ENCODE assay signal across 1 cellular context in the genomic region with DNA sequence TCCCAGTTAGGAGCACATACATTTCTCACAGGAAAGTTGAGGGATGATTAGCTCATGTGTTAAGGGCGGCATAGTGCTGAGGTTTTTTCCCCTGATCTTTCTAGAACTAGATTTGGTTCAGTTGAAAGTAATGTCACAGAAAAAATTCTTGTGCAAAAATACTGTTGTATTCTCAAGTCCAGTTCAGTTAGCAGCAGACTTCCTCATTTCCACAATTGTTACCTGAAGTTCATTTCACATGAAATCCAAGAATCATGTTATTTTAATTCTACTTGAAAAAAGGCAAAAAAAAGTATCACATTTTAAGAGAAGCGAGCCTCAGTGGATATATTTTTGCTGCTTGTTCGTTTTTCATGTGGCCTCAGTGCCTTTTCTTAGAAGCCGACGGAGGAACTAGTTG.
TF ChIP-seq lines count a peak whose summit lies in the region.

No MANE protein-coding gene starts in this region.

TF ChIP-seq in GM23338, 12 proteins besides CTCF, POLR2A, EP300 and RAD21 (continued from another document):
- TF ChIP-seq, protein P1, sequence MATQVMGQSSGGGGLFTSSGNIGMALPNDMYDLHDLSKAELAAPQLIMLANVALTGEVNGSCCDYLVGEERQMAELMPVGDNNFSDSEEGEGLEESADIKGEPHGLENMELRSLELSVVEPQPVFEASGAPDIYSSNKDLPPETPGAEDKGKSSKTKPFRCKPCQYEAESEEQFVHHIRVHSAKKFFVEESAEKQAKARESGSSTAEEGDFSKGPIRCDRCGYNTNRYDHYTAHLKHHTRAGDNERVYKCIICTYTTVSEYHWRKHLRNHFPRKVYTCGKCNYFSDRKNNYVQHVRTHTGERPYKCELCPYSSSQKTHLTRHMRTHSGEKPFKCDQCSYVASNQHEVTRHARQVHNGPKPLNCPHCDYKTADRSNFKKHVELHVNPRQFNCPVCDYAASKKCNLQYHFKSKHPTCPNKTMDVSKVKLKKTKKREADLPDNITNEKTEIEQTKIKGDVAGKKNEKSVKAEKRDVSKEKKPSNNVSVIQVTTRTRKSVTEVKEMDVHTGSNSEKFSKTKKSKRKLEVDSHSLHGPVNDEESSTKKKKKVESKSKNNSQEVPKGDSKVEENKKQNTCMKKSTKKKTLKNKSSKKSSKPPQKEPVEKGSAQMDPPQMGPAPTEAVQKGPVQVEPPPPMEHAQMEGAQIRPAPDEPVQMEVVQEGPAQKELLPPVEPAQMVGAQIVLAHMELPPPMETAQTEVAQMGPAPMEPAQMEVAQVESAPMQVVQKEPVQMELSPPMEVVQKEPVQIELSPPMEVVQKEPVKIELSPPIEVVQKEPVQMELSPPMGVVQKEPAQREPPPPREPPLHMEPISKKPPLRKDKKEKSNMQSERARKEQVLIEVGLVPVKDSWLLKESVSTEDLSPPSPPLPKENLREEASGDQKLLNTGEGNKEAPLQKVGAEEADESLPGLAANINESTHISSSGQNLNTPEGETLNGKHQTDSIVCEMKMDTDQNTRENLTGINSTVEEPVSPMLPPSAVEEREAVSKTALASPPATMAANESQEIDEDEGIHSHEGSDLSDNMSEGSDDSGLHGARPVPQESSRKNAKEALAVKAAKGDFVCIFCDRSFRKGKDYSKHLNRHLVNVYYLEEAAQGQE (IDR thresholded peaks at IDR 0.05; ENCODE audit: unreplicated experiment): no peak
- TF ChIP-seq, protein P2, sequence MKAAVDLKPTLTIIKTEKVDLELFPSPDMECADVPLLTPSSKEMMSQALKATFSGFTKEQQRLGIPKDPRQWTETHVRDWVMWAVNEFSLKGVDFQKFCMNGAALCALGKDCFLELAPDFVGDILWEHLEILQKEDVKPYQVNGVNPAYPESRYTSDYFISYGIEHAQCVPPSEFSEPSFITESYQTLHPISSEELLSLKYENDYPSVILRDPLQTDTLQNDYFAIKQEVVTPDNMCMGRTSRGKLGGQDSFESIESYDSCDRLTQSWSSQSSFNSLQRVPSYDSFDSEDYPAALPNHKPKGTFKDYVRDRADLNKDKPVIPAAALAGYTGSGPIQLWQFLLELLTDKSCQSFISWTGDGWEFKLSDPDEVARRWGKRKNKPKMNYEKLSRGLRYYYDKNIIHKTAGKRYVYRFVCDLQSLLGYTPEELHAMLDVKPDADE (IDR thresholded peaks at IDR 0.05): no peak
- TF ChIP-seq, protein P3, sequence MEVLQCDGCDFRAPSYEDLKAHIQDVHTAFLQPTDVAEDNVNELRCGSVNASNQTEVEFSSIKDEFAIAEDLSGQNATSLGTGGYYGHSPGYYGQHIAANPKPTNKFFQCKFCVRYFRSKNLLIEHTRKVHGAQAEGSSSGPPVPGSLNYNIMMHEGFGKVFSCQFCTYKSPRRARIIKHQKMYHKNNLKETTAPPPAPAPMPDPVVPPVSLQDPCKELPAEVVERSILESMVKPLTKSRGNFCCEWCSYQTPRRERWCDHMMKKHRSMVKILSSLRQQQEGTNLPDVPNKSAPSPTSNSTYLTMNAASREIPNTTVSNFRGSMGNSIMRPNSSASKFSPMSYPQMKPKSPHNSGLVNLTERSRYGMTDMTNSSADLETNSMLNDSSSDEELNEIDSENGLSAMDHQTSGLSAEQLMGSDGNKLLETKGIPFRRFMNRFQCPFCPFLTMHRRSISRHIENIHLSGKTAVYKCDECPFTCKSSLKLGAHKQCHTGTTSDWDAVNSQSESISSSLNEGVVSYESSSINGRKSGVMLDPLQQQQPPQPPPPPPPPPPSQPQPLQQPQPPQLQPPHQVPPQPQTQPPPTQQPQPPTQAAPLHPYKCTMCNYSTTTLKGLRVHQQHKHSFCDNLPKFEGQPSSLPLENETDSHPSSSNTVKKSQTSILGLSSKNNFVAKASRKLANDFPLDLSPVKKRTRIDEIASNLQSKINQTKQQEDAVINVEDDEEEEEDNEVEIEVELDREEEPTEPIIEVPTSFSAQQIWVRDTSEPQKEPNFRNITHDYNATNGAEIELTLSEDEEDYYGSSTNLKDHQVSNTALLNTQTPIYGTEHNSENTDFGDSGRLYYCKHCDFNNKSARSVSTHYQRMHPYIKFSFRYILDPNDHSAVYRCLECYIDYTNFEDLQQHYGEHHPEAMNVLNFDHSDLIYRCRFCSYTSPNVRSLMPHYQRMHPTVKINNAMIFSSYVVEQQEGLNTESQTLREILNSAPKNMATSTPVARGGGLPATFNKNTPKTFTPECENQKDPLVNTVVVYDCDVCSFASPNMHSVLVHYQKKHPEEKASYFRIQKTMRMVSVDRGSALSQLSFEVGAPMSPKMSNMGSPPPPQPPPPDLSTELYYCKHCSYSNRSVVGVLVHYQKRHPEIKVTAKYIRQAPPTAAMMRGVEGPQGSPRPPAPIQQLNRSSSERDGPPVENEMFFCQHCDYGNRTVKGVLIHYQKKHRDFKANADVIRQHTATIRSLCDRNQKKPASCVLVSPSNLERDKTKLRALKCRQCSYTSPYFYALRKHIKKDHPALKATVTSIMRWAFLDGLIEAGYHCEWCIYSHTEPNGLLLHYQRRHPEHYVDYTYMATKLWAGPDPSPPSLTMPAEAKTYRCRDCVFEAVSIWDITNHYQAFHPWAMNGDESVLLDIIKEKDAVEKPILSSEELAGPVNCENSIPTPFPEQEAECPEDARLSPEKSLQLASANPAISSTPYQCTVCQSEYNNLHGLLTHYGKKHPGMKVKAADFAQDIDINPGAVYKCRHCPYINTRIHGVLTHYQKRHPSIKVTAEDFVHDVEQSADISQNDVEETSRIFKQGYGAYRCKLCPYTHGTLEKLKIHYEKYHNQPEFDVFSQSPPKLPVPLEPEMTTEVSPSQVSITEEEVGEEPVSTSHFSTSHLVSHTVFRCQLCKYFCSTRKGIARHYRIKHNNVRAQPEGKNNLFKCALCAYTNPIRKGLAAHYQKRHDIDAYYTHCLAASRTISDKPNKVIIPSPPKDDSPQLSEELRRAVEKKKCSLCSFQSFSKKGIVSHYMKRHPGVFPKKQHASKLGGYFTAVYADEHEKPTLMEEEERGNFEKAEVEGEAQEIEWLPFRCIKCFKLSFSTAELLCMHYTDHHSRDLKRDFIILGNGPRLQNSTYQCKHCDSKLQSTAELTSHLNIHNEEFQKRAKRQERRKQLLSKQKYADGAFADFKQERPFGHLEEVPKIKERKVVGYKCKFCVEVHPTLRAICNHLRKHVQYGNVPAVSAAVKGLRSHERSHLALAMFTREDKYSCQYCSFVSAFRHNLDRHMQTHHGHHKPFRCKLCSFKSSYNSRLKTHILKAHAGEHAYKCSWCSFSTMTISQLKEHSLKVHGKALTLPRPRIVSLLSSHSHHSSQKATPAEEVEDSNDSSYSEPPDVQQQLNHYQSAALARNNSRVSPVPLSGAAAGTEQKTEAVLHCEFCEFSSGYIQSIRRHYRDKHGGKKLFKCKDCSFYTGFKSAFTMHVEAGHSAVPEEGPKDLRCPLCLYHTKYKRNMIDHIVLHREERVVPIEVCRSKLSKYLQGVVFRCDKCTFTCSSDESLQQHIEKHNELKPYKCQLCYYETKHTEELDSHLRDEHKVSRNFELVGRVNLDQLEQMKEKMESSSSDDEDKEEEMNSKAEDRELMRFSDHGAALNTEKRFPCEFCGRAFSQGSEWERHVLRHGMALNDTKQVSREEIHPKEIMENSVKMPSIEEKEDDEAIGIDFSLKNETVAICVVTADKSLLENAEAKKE (CRISPR knock-in tag; IDR thresholded peaks at IDR 0.05): no peak
